18 cellular contexts compared by ENCODE assay signal in the genomic region with DNA sequence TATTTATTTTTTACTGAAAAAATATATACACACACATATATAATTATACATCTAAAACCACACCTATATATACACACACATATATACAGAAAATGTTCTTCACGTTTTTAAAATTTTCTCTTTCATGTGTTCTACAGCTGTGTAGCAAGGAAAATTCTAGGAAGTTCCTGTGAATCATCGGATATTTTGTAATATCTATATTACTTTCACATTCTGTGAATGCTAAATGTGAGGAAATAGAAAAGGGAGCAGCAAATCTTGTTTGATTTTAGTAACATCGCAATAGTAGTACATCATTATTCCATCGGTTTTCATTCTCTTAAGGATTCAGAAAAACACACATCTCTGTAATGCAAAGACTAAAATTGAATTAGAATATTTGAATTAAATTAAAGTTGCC.
"Had no signal": no experiment of that assay in that cellular context is flagged by ENCODE, and none has a peak within 500 bp of the region (broad histone marks: within the 10 kb centered on the region; RNA-seq: fewer than 3 reads in every experiment).

No MANE protein-coding gene starts in this region.

- H3K4me3 ChIP-seq: ascending aorta, cardiac muscle cell, dorsolateral prefrontal cortex, gastrocnemius medialis, heart left ventricle, lower lobe of right lung, skin epidermis, transverse colon had no signal

- H3K27ac Mint-ChIP-seq: activated T-helper 17 cell treated with anti-CD3 and anti-CD28 coated beads, Interleukin-2, amount 50 U/mL, for 72 hours; progenitor cell of endocrine pancreas had no signal

- H3K36me3 ChIP-seq: ascending aorta, cardiac muscle cell, gastrocnemius medialis, heart left ventricle, lower lobe of right lung, transverse colon had no signal

- ATAC-seq: activated T-helper 17 cell treated with anti-CD3 and anti-CD28 coated beads, Interleukin-2, amount 50 U/mL, for 72 hours; gastrocnemius medialis; heart left ventricle; left cardiac atrium; lower lobe of right lung; right cardiac atrium; stimulated activated naive CD8-positive, alpha-beta T cell treated with anti-CD3 and anti-CD28 coated beads, Interleukin-15, Interleukin-2, amounts not matched to agents 100 U/mL and 50 U/mL, for 24 hours had no signal

- H3K4me1 ChIP-seq: ascending aorta, gastrocnemius medialis, heart left ventricle, lower lobe of right lung, transverse colon had no signal

- DNase-seq: activated CD4-positive, CD25-positive, alpha-beta regulatory T cell treated with anti-CD3 and anti-CD28 coated beads, Interleukin-2, amount 50 U/mL, for 72 hours; activated naive CD4-positive, alpha-beta T cell treated with Interleukin-2 at 50 U/mL for 16 hours; activated T-cell treated with anti-CD3 and anti-CD28 coated beads for 4 hours; dorsolateral prefrontal cortex; gastrocnemius medialis; heart left ventricle; left cardiac atrium; lower lobe of right lung; midbrain; right cardiac atrium; stimulated activated CD4-positive, alpha-beta T cell treated with anti-CD3 and anti-CD28 coated beads, Interleukin-15, amount 100 ng/mL, for 24 hours; stimulated activated naive CD8-positive, alpha-beta T cell treated with anti-CD3 and anti-CD28 coated beads, Interleukin-15, Interleukin-2, amounts not matched to agents 100 U/mL and 50 U/mL, for 24 hours; transverse colon had no signal

- H3K27ac ChIP-seq: ascending aorta, cardiac muscle cell, dorsolateral prefrontal cortex, gastrocnemius medialis, heart left ventricle, lower lobe of right lung, skin epidermis, transverse colon had no signal

- H3K4me3 Mint-ChIP-seq: activated T-helper 17 cell treated with anti-CD3 and anti-CD28 coated beads, Interleukin-2, amount 50 U/mL, for 72 hours had no signal

- H3K27me3 ChIP-seq: ascending aorta, cardiac muscle cell, gastrocnemius medialis, heart left ventricle, transverse colon had no signal

- H3K9me3 Mint-ChIP-seq: activated T-helper 17 cell treated with anti-CD3 and anti-CD28 coated beads, Interleukin-2, amount 50 U/mL, for 72 hours had no signal

- H3K27me3 Mint-ChIP-seq: activated T-helper 17 cell treated with anti-CD3 and anti-CD28 coated beads, Interleukin-2, amount 50 U/mL, for 72 hours; progenitor cell of endocrine pancreas had no signal

- H3K9me3 ChIP-seq: ascending aorta, gastrocnemius medialis, heart left ventricle, lower lobe of right lung, transverse colon had no signal

- H3K4me1 Mint-ChIP-seq: activated T-helper 17 cell treated with anti-CD3 and anti-CD28 coated beads, Interleukin-2, amount 50 U/mL, for 72 hours had no signal
